In genomic region chr5:23496576-23496975, GRCh38 we compare ENCODE assay signal across 37 cellular contexts. TPM values are rescaled to one million over a fixed set of nuclear protein-coding genes. Genes with fewer than 3 reads are reported as not detected.
"Had no signal": no experiment of that assay in that cellular context is flagged by ENCODE, and none has a peak within 500 bp of the region (broad histone marks: within the 10 kb centered on the region; RNA-seq: fewer than 3 reads in every experiment).

No MANE protein-coding gene starts in this region.

- H3K36me3 Mint-ChIP-seq: activated naive CD8-positive, alpha-beta T cell had no signal

- DNase-seq: activated B cell treated with CpG ODN at 0.5 μM for 24 hours; activated CD4-positive, alpha-beta T cell treated with anti-CD3 and anti-CD28 coated beads for 48 hours; activated CD4-positive, alpha-beta T cell treated with anti-CD3 and anti-CD28 coated beads, Interleukin-2, amount 50 U/mL, for 1 hour; activated CD4-positive, alpha-beta T cell treated with anti-CD3 and anti-CD28 coated beads, Interleukin-2, amount 50 U/mL, for 48 hours; activated CD8-positive, alpha-beta memory T cell treated with anti-CD3 and anti-CD28 coated beads for 24 hours; activated CD8-positive, alpha-beta T cell treated with anti-CD3 and anti-CD28 coated beads for 36 hours; activated effector memory CD4-positive, alpha-beta T cell treated with Interleukin-2 at 50 U/mL for 16 hours; activated gamma-delta T cell treated with Interleukin-2 at 50 U/mL for 16 hours; activated naive CD4-positive, alpha-beta T cell treated with anti-CD3 and anti-CD28 coated beads, Interleukin-2, amount 50 U/mL, for 16 hours; activated naive CD4-positive, alpha-beta T cell treated with Interleukin-2 at 50 U/mL for 16 hours; activated T-cell treated with anti-CD3 and anti-CD28 coated beads, Interleukin-2, amount 50 U/mL, for 4 hours; amniotic stem cell; anterior cingulate cortex; brain microvascular endothelial cell; cortex of kidney; dermis blood vessel endothelial cell; effector CD4-positive, alpha-beta T cell; effector memory CD8-positive, alpha-beta T cell; esophagus squamous epithelium; foreskin melanocyte; glutamatergic neuron; heart left ventricle; T-helper 1 cell; T-helper 17 cell; T1000 had no signal

- H3K4me1 Mint-ChIP-seq: activated B cell treated with CpG ODN at 0.5 μM for 24 hours; activated T-helper 17 cell treated with anti-CD3 and anti-CD28 coated beads, Interleukin-2, amount 50 U/mL, for 72 hours; central memory CD8-positive, alpha-beta T cell; T-helper 17 cell had no signal

- H3K4me3 Mint-ChIP-seq: activated B cell treated with CpG ODN at 0.5 μM for 24 hours; activated CD8-positive, alpha-beta T cell treated with anti-CD3 and anti-CD28 coated beads for 36 hours; activated naive CD8-positive, alpha-beta T cell; activated T-cell treated with anti-CD3 and anti-CD28 coated beads, Interleukin-2, amount 50 U/mL, for 4 hours; activated T-helper 17 cell treated with anti-CD3 and anti-CD28 coated beads, Interleukin-2, amount 50 U/mL, for 72 hours; central memory CD8-positive, alpha-beta T cell; effector memory CD8-positive, alpha-beta T cell; T-helper 17 cell; T-helper 2 cell treated with Interferon-gamma antibody and Interleukin-4, amounts not matched to agents 5 μg/mL and 100 μg/mL, for 36 hours had no signal

- FAIRE-seq: astrocyte, bronchial epithelial cell, endothelial cell of umbilical vein had no signal

- ATAC-seq: activated CD4-positive, CD25-positive, alpha-beta regulatory T cell treated with anti-CD3 and anti-CD28 coated beads, Interleukin-2, amount 50 U/mL, for 24 hours; activated CD8-positive, alpha-beta T cell treated with anti-CD3 and anti-CD28 coated beads for 36 hours; activated T-cell treated with anti-CD3 and anti-CD28 coated beads, Interleukin-2, amount 50 U/mL, for 4 hours; activated T-helper 17 cell treated with anti-CD3 and anti-CD28 coated beads, Interleukin-2, amount 50 U/mL, for 72 hours; effector memory CD8-positive, alpha-beta T cell; heart left ventricle; T-helper 17 cell had no signal

- H3K27me3 Mint-ChIP-seq: activated B cell treated with CpG ODN at 0.5 μM for 24 hours; activated CD8-positive, alpha-beta T cell treated with anti-CD3 and anti-CD28 coated beads for 36 hours; activated naive CD8-positive, alpha-beta T cell; activated T-helper 17 cell treated with anti-CD3 and anti-CD28 coated beads, Interleukin-2, amount 50 U/mL, for 72 hours; central memory CD8-positive, alpha-beta T cell; effector memory CD8-positive, alpha-beta T cell; T-helper 17 cell had no signal

- H3K27ac Mint-ChIP-seq: activated B cell treated with CpG ODN at 0.5 μM for 24 hours; activated CD8-positive, alpha-beta T cell treated with anti-CD3 and anti-CD28 coated beads for 36 hours; activated naive CD8-positive, alpha-beta T cell; activated T-helper 17 cell treated with anti-CD3 and anti-CD28 coated beads, Interleukin-2, amount 50 U/mL, for 72 hours; effector memory CD8-positive, alpha-beta T cell; T-helper 17 cell; T-helper 2 cell treated with Interferon-gamma antibody and Interleukin-4, amounts not matched to agents 5 μg/mL and 100 μg/mL, for 36 hours had no signal

RNA-seq across cellular contexts. Expression of gene PRDM9, which starts 10.8 kb away (rescaled TPM):
- total RNA-seq: activated B cell treated with CpG ODN at 0.5 μM for 24 hours; activated CD8-positive, alpha-beta T cell treated with anti-CD3 and anti-CD28 coated beads for 36 hours; activated T-cell treated with anti-CD3 and anti-CD28 coated beads, Interleukin-2, amount 50 U/mL, for 4 hours; activated T-helper 17 cell treated with anti-CD3 and anti-CD28 coated beads, Interleukin-2, amount 50 U/mL, for 72 hours; astrocyte; cardiac septum; cerebellum; dermis blood vessel endothelial cell; endothelial cell of umbilical vein; esophagus squamous epithelium; fibroblast of lung; fibroblast of villous mesenchyme; heart left ventricle; T-helper 17 cell had no signal
